ENCODE assay signal across 8 cellular contexts in the genomic region with DNA sequence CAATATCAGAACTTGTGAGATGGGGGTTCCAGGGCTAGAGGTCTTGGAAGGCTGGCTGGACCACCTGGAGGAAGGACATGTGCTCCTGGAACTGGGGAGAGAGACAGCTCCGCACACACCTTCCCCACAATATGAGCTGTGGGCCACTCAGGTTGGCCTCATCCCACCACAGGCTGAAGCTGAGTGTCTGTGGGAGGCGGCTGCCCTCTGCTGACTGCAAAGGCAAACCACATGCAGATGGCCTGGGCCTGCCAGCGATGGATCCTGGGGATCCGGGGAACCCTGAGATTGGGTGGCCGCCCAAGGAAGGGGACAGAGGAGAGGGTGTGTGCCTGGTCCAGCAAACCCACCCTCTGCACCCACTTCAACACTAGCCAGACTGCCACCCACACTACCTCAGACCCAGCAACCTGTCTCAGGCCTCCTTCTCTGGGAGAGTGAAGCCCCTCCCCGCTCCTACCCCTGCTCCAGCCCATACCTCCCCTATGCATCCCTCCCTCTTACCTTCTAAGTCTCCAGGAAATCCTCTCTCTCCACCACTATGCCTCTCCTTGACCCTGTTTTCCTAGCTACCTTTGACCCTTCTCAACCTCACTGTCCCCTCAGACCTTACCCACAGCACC. TPM values are rescaled to one million over a fixed set of nuclear protein-coding genes. Genes with fewer than 3 reads are reported as not detected.
A peak's percentile ranks its signal among the peaks of the same experiment; 100 is the strongest.
DNase-seq lines count a peak whose midpoint lies in the region; ATAC-seq lines count a peak whose summit lies in the region.

No MANE protein-coding gene starts in this region.

- H3K9me3 Mint-ChIP-seq in central memory CD8-positive, alpha-beta T cell: no peaks in the 10 kb centered on the region

- H3K27me3 Mint-ChIP-seq in central memory CD8-positive, alpha-beta T cell: peaks cover 15% of the 10 kb centered on the region

- peaks cover under 1% of the 10 kb centered on the region for H3K4me1 Mint-ChIP-seq in central memory CD8-positive, alpha-beta T cell

- no peak overlapping the region for H3K4me3 Mint-ChIP-seq in central memory CD8-positive, alpha-beta T cell

- H3K36me3 Mint-ChIP-seq in central memory CD8-positive, alpha-beta T cell (ENCODE audit: insufficient read depth): no peaks in the 10 kb centered on the region

- DNase-seq in activated gamma-delta T cell treated with Interleukin-2 at 50 U/mL for 16 hours (peak; percentile 53), activated gamma-delta T cell (lab: John Stamatoyannopoulos, UW) (no peak), NCI-H2171 treated with DMSO at 0.1 percent for 48 hours (lab: John Stamatoyannopoulos, UW) (peak; percentile 62), left lobe of liver (ENCODE audit: low spot score) (peak; percentile 56)
- DNase-seq in activated CD4-positive, alpha-beta T cell treated with anti-CD3 and anti-CD28 coated beads for 1 hour: peak; percentile 40
- DNase-seq in central memory CD8-positive, alpha-beta T cell (ENCODE audit: low spot score in 2 of 2): peak; percentile 41
- peak; percentile 3 to 41 (median 5) for DNase-seq in stimulated activated CD4-positive, alpha-beta T cell treated with anti-CD3 and anti-CD28 coated beads, TNF-alpha, amount 100 ng/mL, for 1 hour (ENCODE audit: low read depth in 3 of 3, low spot score in 1 of 3)

- H3K27ac Mint-ChIP-seq in central memory CD8-positive, alpha-beta T cell (ENCODE audit: low read depth): no peak overlapping the region

- ATAC-seq in central memory CD8-positive, alpha-beta T cell (replicated peaks; ENCODE audit: extremely low read depth, poor library complexity, severe bottlenecking): peak; percentile 58
- ATAC-seq in left lobe of liver (peak; percentile 86), HG03342 (IDR thresholded peaks at IDR 0.05; ENCODE audit: unreplicated experiment) (no peak)

RNA-seq across cellular contexts. Expression of a gene that starts 44.8 kb away (rescaled TPM):
- 3.0 TPM for total RNA-seq in left lobe of liver
